Comparison of ENCODE assay signal across 1 cellular context in genomic region chr22:40631925-40632324, GRCh38.
TF ChIP-seq lines count a peak whose summit lies in the region.

No MANE protein-coding gene starts in this region.

TF ChIP-seq in WTC11, 78 proteins besides CTCF, POLR2A, EP300 and RAD21 (continued from another document):
- TF ChIP-seq, protein P1, sequence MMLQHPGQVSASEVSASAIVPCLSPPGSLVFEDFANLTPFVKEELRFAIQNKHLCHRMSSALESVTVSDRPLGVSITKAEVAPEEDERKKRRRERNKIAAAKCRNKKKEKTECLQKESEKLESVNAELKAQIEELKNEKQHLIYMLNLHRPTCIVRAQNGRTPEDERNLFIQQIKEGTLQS (CRISPR knock-in tag; conservative IDR thresholded peaks at IDR 0.05) = no peak
- TF ChIP-seq ZBTB21 (CRISPR knock-in tag; IDR thresholded peaks at IDR 0.05; ENCODE audit: borderline replicate concordance) (no peak), IRF2 (CRISPR knock-in tag; IDR thresholded peaks at IDR 0.05; ENCODE audit: borderline replicate concordance, low read depth) (no peak), NFE2L1 (CRISPR knock-in tag; IDR thresholded peaks at IDR 0.05) (no peak), ZNF532 (CRISPR knock-in tag; IDR thresholded peaks at IDR 0.05; ENCODE audit: borderline replicate concordance) (no peak), FOXP1 (CRISPR knock-in tag; IDR thresholded peaks at IDR 0.05; ENCODE audit: borderline replicate concordance) (no peak), TEAD4 (CRISPR knock-in tag; IDR thresholded peaks at IDR 0.05) (no peak)
- TF ChIP-seq, protein P2, sequence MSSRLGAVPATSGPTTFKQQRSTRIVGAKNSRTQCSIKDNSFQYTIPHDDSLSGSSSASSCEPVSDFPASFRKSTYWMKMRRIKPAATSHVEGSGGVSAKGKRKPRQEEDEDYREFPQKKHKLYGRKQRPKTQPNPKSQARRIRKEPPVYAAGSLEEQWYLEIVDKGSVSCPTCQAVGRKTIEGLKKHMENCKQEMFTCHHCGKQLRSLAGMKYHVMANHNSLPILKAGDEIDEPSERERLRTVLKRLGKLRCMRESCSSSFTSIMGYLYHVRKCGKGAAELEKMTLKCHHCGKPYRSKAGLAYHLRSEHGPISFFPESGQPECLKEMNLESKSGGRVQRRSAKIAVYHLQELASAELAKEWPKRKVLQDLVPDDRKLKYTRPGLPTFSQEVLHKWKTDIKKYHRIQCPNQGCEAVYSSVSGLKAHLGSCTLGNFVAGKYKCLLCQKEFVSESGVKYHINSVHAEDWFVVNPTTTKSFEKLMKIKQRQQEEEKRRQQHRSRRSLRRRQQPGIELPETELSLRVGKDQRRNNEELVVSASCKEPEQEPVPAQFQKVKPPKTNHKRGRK (CRISPR knock-in tag; IDR thresholded peaks at IDR 0.05; ENCODE audit: borderline replicate concordance) = no peak
- TF ChIP-seq, protein P3, sequence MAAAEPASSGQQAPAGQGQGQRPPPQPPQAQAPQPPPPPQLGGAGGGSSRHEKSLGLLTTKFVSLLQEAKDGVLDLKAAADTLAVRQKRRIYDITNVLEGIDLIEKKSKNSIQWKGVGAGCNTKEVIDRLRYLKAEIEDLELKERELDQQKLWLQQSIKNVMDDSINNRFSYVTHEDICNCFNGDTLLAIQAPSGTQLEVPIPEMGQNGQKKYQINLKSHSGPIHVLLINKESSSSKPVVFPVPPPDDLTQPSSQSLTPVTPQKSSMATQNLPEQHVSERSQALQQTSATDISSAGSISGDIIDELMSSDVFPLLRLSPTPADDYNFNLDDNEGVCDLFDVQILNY (CRISPR knock-in tag; IDR thresholded peaks at IDR 0.05) = no peak
TF ChIP-seq in WTC11: peak in this region for 0.
